Comparison of ENCODE assay signal across 13 cellular contexts in genomic region chr3:51340989-51341636, GRCh38. TPM values are rescaled to one million over a fixed set of nuclear protein-coding genes. Genes with fewer than 3 reads are reported as not detected.
DNase-seq lines count a peak whose midpoint lies in the region; ATAC-seq, FAIRE-seq and TF ChIP-seq lines count a peak whose summit lies in the region.
"Had no signal": no experiment of that assay in that cellular context is flagged by ENCODE, and none has a peak within 500 bp of the region (broad histone marks: within the 10 kb centered on the region; RNA-seq: fewer than 3 reads in every experiment).

No MANE protein-coding gene starts in this region.

- no peaks in the 10 kb centered on the region for H3K9me3 ChIP-seq in stomach smooth muscle (ENCODE audit: control insufficient read depth in 2 of 2, low read length in 2 of 2)

- peak; percentile 84 for FAIRE-seq in HTR-8/SVneo (lab: Jason Lieb, UNC)

- intact Hi-C loops in left ventricle myocardium superior (cut with micrococcal nuclease): no loop called here

- peaks cover 7% of the 10 kb centered on the region for H3K4me1 ChIP-seq in stomach smooth muscle (ENCODE audit: control insufficient read depth, insufficient read depth, low read length)

- peak; percentile 71 for ATAC-seq in left ventricle myocardium superior
- ATAC-seq in HG03442 (IDR thresholded peaks at IDR 0.05; ENCODE audit: unreplicated experiment): no peak
- no peak for ATAC-seq in GM19463 (IDR thresholded peaks at IDR 0.05; ENCODE audit: unreplicated experiment)
- ATAC-seq: activated CD8-positive, alpha-beta T cell treated with anti-CD3 and anti-CD28 coated beads for 36 hours; naive thymus-derived CD4-positive, alpha-beta T cell; T-cell had no signal

- no peak for TF ChIP-seq CTCF in brain microvascular endothelial cell (IDR thresholded peaks at IDR 0.05; ENCODE audit: low read depth, low read length, missing control alignments)

- no peak overlapping the region for H3K9ac ChIP-seq in stomach smooth muscle (ENCODE audit: low read length in 2 of 2)

- DNase-seq in HTR-8/SVneo (ENCODE audit: insufficient read length, low spot score) (peak; percentile 15), brain microvascular endothelial cell (peak; percentile 33), left ventricle myocardium superior (peak; percentile 38), SIG-M5 (lab: John Stamatoyannopoulos, UW) (no peak), GM03348 (ENCODE audit: low spot score) (no peak)
- DNase-seq: activated CD8-positive, alpha-beta T cell treated with anti-CD3 and anti-CD28 coated beads for 36 hours; naive thymus-derived CD4-positive, alpha-beta T cell; NCI-H524; stimulated activated CD4-positive, alpha-beta T cell treated with anti-CD3 and anti-CD28 coated beads, Interleukin-2, amount 100 ng/mL, for 24 hours; T-cell had no signal

- H3K4me3 ChIP-seq in brain microvascular endothelial cell (ENCODE audit: low read depth, low read length) (no peak overlapping the region), stomach smooth muscle (ENCODE audit: low read length in 2 of 2) (no peak overlapping the region)

- in situ Hi-C loops in brain microvascular endothelial cell (cut with HindIII; ENCODE audit: low pct_ligation_motif_present, low sequenced_read_pairs): no loop called here

- peak overlapping the region; percentile 71 for H3K27ac ChIP-seq in brain microvascular endothelial cell
- H3K27ac ChIP-seq in stomach smooth muscle (ENCODE audit: low read length): peak overlapping the region; percentile 81

- no peaks in the 10 kb centered on the region for H3K36me3 ChIP-seq in brain microvascular endothelial cell (replicated peaks)
- H3K36me3 ChIP-seq in stomach smooth muscle (ENCODE audit: control insufficient read depth in 2 of 2, insufficient read depth in 2 of 2, low read length in 2 of 2): peaks cover 0 to 5% of the 10 kb centered on the region in 2 donors

- no peaks in the 10 kb centered on the region for H3K27me3 ChIP-seq in brain microvascular endothelial cell (replicated peaks)
- H3K27me3 ChIP-seq in stomach smooth muscle (ENCODE audit: control insufficient read depth in 1 of 2, insufficient read depth in 2 of 2, low read length in 2 of 2): no peaks in the 10 kb centered on the region

RNA-seq across cellular contexts. Expression of gene MANF, which starts 44.0 kb away (rescaled TPM):
- total RNA-seq in left ventricle myocardium superior: 46.2 TPM

RNA-seq across cellular contexts. Expression of gene RBM15B, which starts 50.0 kb away (rescaled TPM):
- total RNA-seq in left ventricle myocardium superior: 12.6 TPM

Comparison
In these comparisons a context has a peak if more than half of its experiments do, and no peak if none do; other contexts are left out.
1. DNase-seq: peak in HTR-8/SVneo (single experiment), brain microvascular endothelial cell (single experiment) and left ventricle myocardium superior (single experiment); none in SIG-M5 (single experiment) and GM03348 (single experiment).